In genomic region chr3:171743327-171744054, GRCh38 we compare ENCODE assay signal across 3 cellular contexts.
TF ChIP-seq lines count a peak whose summit lies in the region.

No MANE protein-coding gene starts in this region.

TF ChIP-seq in IMR-90, 13 proteins besides CTCF, POLR2A, EP300 and RAD21 (continued from another document):
- no peak for TF ChIP-seq RCOR1 (IDR thresholded peaks at IDR 0.05; ENCODE audit: insufficient replicate concordance, low read length)

TF ChIP-seq in H1, 55 proteins besides CTCF, POLR2A, EP300 and RAD21 (continued from another document):
- TF ChIP-seq CEBPB (IDR thresholded peaks at IDR 0.05; ENCODE audit: low read depth, low read length): 0 out of 2 replicates have a peak, but pooled peaks have one; percentile 24

TF ChIP-seq in GM12891, 5 proteins besides CTCF, POLR2A, EP300 and RAD21 (continued from another document):
- TF ChIP-seq PAX5 (IDR thresholded peaks at IDR 0.05; ENCODE audit: insufficient read depth, low read length, severe bottlenecking) (no peak), TAF1 (IDR thresholded peaks at IDR 0.05; ENCODE audit: low read depth, low read length) (no peak), POU2F2 (IDR thresholded peaks at IDR 0.05; ENCODE audit: low read depth, low read length) (no peak), POLR2AphosphoS5 (IDR thresholded peaks at IDR 0.05; ENCODE audit: low read depth, low read length) (no peak)
